Comparison of ENCODE assay signal across 20 cellular contexts in genomic region chr1:201925961-201926585, GRCh38. TPM values are rescaled to one million over a fixed set of nuclear protein-coding genes. Genes with fewer than 3 reads are reported as not detected.
A peak's percentile ranks its signal among the peaks of the same experiment; 100 is the strongest.
DNase-seq lines count a peak whose midpoint lies in the region; ATAC-seq and TF ChIP-seq lines count a peak whose summit lies in the region.
"Had no signal": no experiment of that assay in that cellular context is flagged by ENCODE, and none has a peak within 500 bp of the region (broad histone marks: within the 10 kb centered on the region; RNA-seq: fewer than 3 reads in every experiment).

No MANE protein-coding gene starts in this region.

- H3K4ac ChIP-seq in mesenchymal stem cell (ENCODE audit: low read depth in 1 of 2, low read length in 2 of 2) = no peak overlapping the region

- H3K9me3 ChIP-seq in mesenchymal stem cell (ENCODE audit: control insufficient read depth, low read length) (no peaks in the 10 kb centered on the region), thyroid gland (no peaks in the 10 kb centered on the region)
- H3K9me3 ChIP-seq: neutrophil had no signal

- no peak overlapping the region for H3K18ac ChIP-seq in mesenchymal stem cell (ENCODE audit: low read depth in 1 of 2, low read length in 2 of 2)

- ATAC-seq in GM18867 (IDR thresholded peaks at IDR 0.05; ENCODE audit: unreplicated experiment) (no peak), HG03439 (IDR thresholded peaks at IDR 0.05; ENCODE audit: unreplicated experiment) (no peak), GM21825 (IDR thresholded peaks at IDR 0.05; ENCODE audit: unreplicated experiment) (no peak)

- TF ChIP-seq CTCF in thyroid gland (IDR thresholded peaks at IDR 0.05) = no peak

- H3K36me3 ChIP-seq in mesenchymal stem cell (ENCODE audit: control insufficient read depth in 1 of 2, insufficient read depth in 2 of 2, low read depth in 1 of 2, low read length in 2 of 2) = peaks cover 0 to 14% of the 10 kb centered on the region in 2 experiments
- H3K36me3 ChIP-seq in thyroid gland = no peaks in the 10 kb centered on the region
- H3K36me3 ChIP-seq: neutrophil had no signal

- H3K9ac ChIP-seq in mesenchymal stem cell (ENCODE audit: low read length) = peak overlapping the region; percentile 49

- H3K4me2 ChIP-seq in mesenchymal stem cell (ENCODE audit: low read length, poor library complexity, severe bottlenecking) = no peak overlapping the region

- H3K27me3 ChIP-seq in mesenchymal stem cell (ENCODE audit: control insufficient read depth in 1 of 2, insufficient read depth in 1 of 2, low read length in 2 of 2) (no peaks in the 10 kb centered on the region), thyroid gland (no peaks in the 10 kb centered on the region)

- no peak overlapping the region for H3K14ac ChIP-seq in mesenchymal stem cell (ENCODE audit: low read length in 2 of 2)

- TF ChIP-seq POLR2A in thyroid gland (IDR thresholded peaks at IDR 0.05) = no peak

- no peak overlapping the region for H4K91ac ChIP-seq in mesenchymal stem cell (ENCODE audit: low read length)

- H2AFZ ChIP-seq in mesenchymal stem cell (ENCODE audit: low read depth, low read length) = no peak overlapping the region

- H3K27ac ChIP-seq in mesenchymal stem cell (ENCODE audit: low read length, poor library complexity, severe bottlenecking) (no peak overlapping the region), thyroid gland (peak overlapping the region in 2 of 3 donors; percentile 14 to 22)
- H3K27ac ChIP-seq: neutrophil had no signal

- H3K4me3 ChIP-seq in mesenchymal stem cell (ENCODE audit: insufficient read depth in 1 of 2, low read depth in 1 of 2, low read length in 2 of 2) (no peak overlapping the region), thyroid gland (replicated peaks in 1 of 3) (no peak overlapping the region)

- H3K4me1 ChIP-seq in mesenchymal stem cell (ENCODE audit: control insufficient read depth, insufficient read depth, low read depth, low read length) (peaks cover 2% of the 10 kb centered on the region), thyroid gland (no peaks in the 10 kb centered on the region)

- WGBS in mesenchymal stem cell = 79% methylated on average over 4 of the region's 5 CpGs
- 82 to 83% methylated on average over 5 of the region's 5 CpGs for WGBS in thyroid gland, 2 donors

- no peak overlapping the region for H2AK5ac ChIP-seq in mesenchymal stem cell (ENCODE audit: low read length, severe bottlenecking)

- H2BK15ac ChIP-seq in mesenchymal stem cell (ENCODE audit: low read depth, poor library complexity, severe bottlenecking) = no peak overlapping the region

- H3K23ac ChIP-seq in mesenchymal stem cell (ENCODE audit: low read length in 2 of 2) = no peak overlapping the region

- intact Hi-C loops in thyroid gland (cut with DNase I) = no loop called here

- no peak overlapping the region for H2BK12ac ChIP-seq in mesenchymal stem cell (ENCODE audit: low read length in 2 of 2)

- no peak overlapping the region for H2BK5ac ChIP-seq in mesenchymal stem cell (ENCODE audit: low read depth, low read length, poor library complexity, severe bottlenecking)

- H4K8ac ChIP-seq in mesenchymal stem cell (ENCODE audit: low read length) = peak overlapping the region; percentile 84

- H3K79me1 ChIP-seq in mesenchymal stem cell (replicated peaks; ENCODE audit: low read length, poor library complexity, severe bottlenecking) = no peaks in the 10 kb centered on the region

- DNase-seq in NCI-H446 (lab: John Stamatoyannopoulos, UW) (peak; percentile 34 to 85), brain pericyte (ENCODE audit: low read depth, low spot score) (peak; percentile 67), mesenchymal stem cell (no peak), thyroid gland (no peak)
- DNase-seq in activated CD4-positive, alpha-beta T cell treated with anti-CD3 and anti-CD28 coated beads, Interleukin-2, amount 50 U/mL, for 4 hours = no peak
- DNase-seq: activated CD4-positive, alpha-beta T cell treated with anti-CD3 and anti-CD28 coated beads, Interleukin-2, amount 50 U/mL, for 1 hour; activated naive CD4-positive, alpha-beta T cell treated with anti-CD3 and anti-CD28 coated beads, Interleukin-2, amount 50 U/mL, for 16 hours; activated T-cell treated with anti-CD3 and anti-CD28 coated beads, Interleukin-2, amount 50 U/mL, for 1 hour; H9; Kasumi-1; mesendoderm; NCI-H1105 treated with DMSO at 0.1 percent for 48 hours; NCI-H226; OCI-M1; stimulated activated CD4-positive, alpha-beta T cell treated with anti-CD3 and anti-CD28 coated beads, Interleukin-4, amount 100 ng/mL, for 1 hour had no signal

- no peak overlapping the region for H2BK120ac ChIP-seq in mesenchymal stem cell (ENCODE audit: low read depth, low read length)

RNA-seq across cellular contexts. Expression of gene LMOD1, which starts 20.3 kb away (rescaled TPM):
- polyA plus RNA-seq in mesenchymal stem cell (2013, experiment 1 of 2) = 10.1 TPM
- 9.6 TPM for polyA plus RNA-seq in mesenchymal stem cell (2013, experiment 2 of 2)
- total RNA-seq in thyroid gland = 10 to 100 TPM; 30.6 to 50.0 (median 35.9) TPM
- total RNA-seq: SK-MEL-5 had no signal

RNA-seq across cellular contexts. Expression of gene TIMM17A, which starts 29.2 kb away (rescaled TPM):
- 63.8 TPM for polyA plus RNA-seq in mesenchymal stem cell (2013, experiment 1 of 2)
- polyA plus RNA-seq in mesenchymal stem cell (2013, experiment 2 of 2) = 69.6 TPM
- 10 to 100 TPM; 34.7 to 46.8 (median 40.1) TPM for total RNA-seq in thyroid gland

RNA-seq across cellular contexts. Expression of gene SHISA4, which starts 37.4 kb away (rescaled TPM):
- polyA plus RNA-seq in mesenchymal stem cell (2013, experiment 1 of 2) = 32.9 TPM
- polyA plus RNA-seq in mesenchymal stem cell (2013, experiment 2 of 2) = 33.3 TPM
- 10 to 100 TPM; 28.8 to 60.3 (median 50.3) TPM for total RNA-seq in thyroid gland

RNA-seq across cellular contexts. Expression of gene RNPEP, which starts 56.4 kb away (rescaled TPM):
- polyA plus RNA-seq in mesenchymal stem cell (2013, experiment 1 of 2) = 45.3 TPM
- 44.4 TPM for polyA plus RNA-seq in mesenchymal stem cell (2013, experiment 2 of 2)
- 10 to 100 TPM; 61.4 to 98.1 (median 85.7) TPM for total RNA-seq in thyroid gland

Comparison
In these comparisons a context has a peak if more than half of its experiments do, and no peak if none do; other contexts are left out.
1. DNase-seq: peak in NCI-H446 (2 of 2) and brain pericyte (single experiment); none in mesenchymal stem cell (single experiment), thyroid gland (0 of 2) and activated CD4-positive, alpha-beta T cell treated with anti-CD3 and anti-CD28 coated beads, Interleukin-2, amount 50 U/mL, for 4 hours (0 of 2).